ENCODE assay signal across 1 cellular context in the genomic region with DNA sequence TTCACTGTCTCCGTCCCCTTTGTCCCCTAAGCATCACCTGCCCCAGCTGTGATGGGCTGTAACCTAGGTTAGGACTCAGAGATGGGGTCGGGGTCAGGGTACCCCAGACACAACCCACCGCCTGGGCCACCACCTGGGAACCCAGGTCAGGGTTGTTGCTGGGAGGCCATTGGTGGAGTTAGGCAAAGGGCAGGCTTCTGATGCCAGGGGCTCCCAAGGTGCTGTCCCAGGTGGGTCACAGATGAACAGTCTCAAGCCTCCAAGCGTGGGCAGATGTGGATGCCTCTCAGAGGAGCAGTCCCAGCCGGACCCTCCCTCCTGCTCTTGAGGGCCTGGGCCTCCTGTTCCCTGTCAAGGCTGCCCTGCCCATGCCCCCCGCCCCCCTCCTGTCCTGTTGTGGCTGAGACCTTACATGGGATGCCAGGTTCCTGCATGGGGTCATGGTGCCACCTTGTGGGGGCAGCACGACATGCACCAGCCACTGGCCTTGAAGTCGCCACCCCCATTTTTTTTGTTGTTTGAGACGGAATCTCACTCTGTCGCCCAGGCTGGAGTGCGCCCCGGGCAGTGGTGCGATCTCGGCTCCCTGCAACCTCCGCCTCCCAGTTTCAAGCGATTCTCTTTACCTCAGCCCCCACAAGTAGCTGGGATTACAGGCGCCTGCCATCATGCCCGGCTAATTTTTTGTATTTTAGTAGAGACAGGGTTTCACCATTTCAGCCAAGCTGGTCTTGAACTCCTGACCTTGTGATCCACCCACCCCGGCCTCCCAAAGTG.
TF ChIP-seq lines count a peak whose summit lies in the region.

No MANE protein-coding gene starts in this region.

TF ChIP-seq in liver, 16 proteins besides CTCF, POLR2A, EP300 and RAD21 (continued from another document):
- TF ChIP-seq HNF4G (IDR thresholded peaks at IDR 0.05) (no peak), GABPA (IDR thresholded peaks at IDR 0.05 in 1 of 2, conservative IDR thresholded peaks at IDR 0.05 in 1 of 2) (no peak), FOXA1 (IDR thresholded peaks at IDR 0.05) (no peak), HNF4A (conservative IDR thresholded peaks at IDR 0.05) (no peak), FOXA2 (IDR thresholded peaks at IDR 0.05) (no peak)
